ENCODE assay signal across 8 cellular contexts in genomic region chr3:172040976-172041963, GRCh38. TPM values are rescaled to one million over a fixed set of nuclear protein-coding genes. Genes with fewer than 3 reads are reported as not detected.
DNase-seq lines count a peak whose midpoint lies in the region; ATAC-seq and TF ChIP-seq lines count a peak whose summit lies in the region.

No MANE protein-coding gene starts in this region.

- POLR2A ChIA-PET in PC-9 (lab: Charles Lee; ENCODE audit: unreplicated experiment), result interaction anchor here (0.6 to 1.0 kb wide), 9 partner anchors 46 to 1043 kb away, joined by 4 to 9 read pairs (median 6); no protein-coding TSS in a partner anchor

- intact Hi-C loops in PC-9 (cut with micrococcal nuclease; ENCODE audit: unreplicated experiment), result loop anchor here (1.0 to 5.0 kb wide), 6 partner anchors 80 to 394 kb away; no protein-coding TSS in a partner anchor

- peaks cover 51% of the 10 kb centered on the region for H3F3A ChIP-seq in PC-9 (ENCODE audit: insufficient read depth, low read depth)

- peak overlapping the region; percentile 80 for H3K4me2 ChIP-seq in PC-9

- ATAC-seq in GM21381 (IDR thresholded peaks at IDR 0.05; ENCODE audit: unreplicated experiment) (no peak), GM21576 (IDR thresholded peaks at IDR 0.05; ENCODE audit: unreplicated experiment) (no peak), HG02884 (IDR thresholded peaks at IDR 0.05; ENCODE audit: unreplicated experiment) (no peak), HG03196 (IDR thresholded peaks at IDR 0.05; ENCODE audit: unreplicated experiment) (no peak)

- DNase-seq in H7, result peak; percentile 47
- peak; percentile 72 to 85 for DNase-seq in PC-9

- H3K27ac ChIP-seq in PC-9 (peak overlapping the region; percentile 96), muscle layer of duodenum (ENCODE audit: low read length) (peak overlapping the region; percentile 93)

- H4K20me1 ChIP-seq in PC-9 (ENCODE audit: insufficient read depth), result peaks cover 42% of the 10 kb centered on the region

- CTCF ChIA-PET in PC-9 (lab: Charles Lee), result interaction anchor here (1.0 to 1.6 kb wide), 3 partner anchors 207 to 300 kb away, joined by 3 to 6 read pairs (median 3); no protein-coding TSS in a partner anchor

- H3K9me2 ChIP-seq in PC-9 (ENCODE audit: insufficient read depth), result no peaks in the 10 kb centered on the region

- H3K79me2 ChIP-seq in PC-9 (ENCODE audit: low read depth), result peaks cover 89% of the 10 kb centered on the region

- TF ChIP-seq CTCF in PC-9 (conservative IDR thresholded peaks at IDR 0.05), result peak; percentile 14; the same call in 1 of the 2 replicates

- peak overlapping the region; percentile 76 for H3K9ac ChIP-seq in endocrine pancreas (ENCODE audit: control insufficient read depth, insufficient read depth, low read length)

- H2AFZ ChIP-seq in PC-9, result 0 out of 2 replicates have a peak overlapping the region, but pooled peaks have one; percentile 19

- no peaks in the 10 kb centered on the region for H3K9me3 ChIP-seq in PC-9 (ENCODE audit: insufficient read depth, low read depth)
- no peaks in the 10 kb centered on the region for H3K9me3 ChIP-seq in endocrine pancreas (ENCODE audit: control insufficient read depth, low read length)
- no peaks in the 10 kb centered on the region for H3K9me3 ChIP-seq in muscle layer of duodenum (ENCODE audit: control insufficient read depth in 1 of 2, low read length in 2 of 2)

- H3K4me3 ChIP-seq in H7 (ENCODE audit: insufficient read depth, low read depth, low read length) (peak overlapping the region; percentile 97), PC-9 (peak overlapping the region; percentile 63), endocrine pancreas (ENCODE audit: control insufficient read depth, insufficient read depth, low read length) (peak overlapping the region; percentile 86), muscle layer of duodenum (ENCODE audit: low read depth in 1 of 2, low read length in 2 of 2) (peak overlapping the region; percentile 84 to 87)

- H3K27me3 ChIP-seq in H7 (ENCODE audit: control insufficient read depth, insufficient read depth, low read length), result no peaks in the 10 kb centered on the region
- H3K27me3 ChIP-seq in PC-9 (ENCODE audit: insufficient read depth, low read depth), result no peaks in the 10 kb centered on the region
- no peaks in the 10 kb centered on the region for H3K27me3 ChIP-seq in endocrine pancreas (ENCODE audit: control insufficient read depth, insufficient read depth, low read length)
- no peaks in the 10 kb centered on the region for H3K27me3 ChIP-seq in muscle layer of duodenum (ENCODE audit: low read depth, low read length)

- H3K36me3 ChIP-seq in H7 (replicated peaks; ENCODE audit: control insufficient read depth, insufficient read depth, low read length) (no peaks in the 10 kb centered on the region), PC-9 (ENCODE audit: low read depth) (peaks cover 42% of the 10 kb centered on the region), endocrine pancreas (ENCODE audit: control insufficient read depth, insufficient read depth, low read length) (no peaks in the 10 kb centered on the region), muscle layer of duodenum (ENCODE audit: control insufficient read depth in 1 of 2, insufficient read depth in 2 of 2, low read length in 2 of 2) (peaks cover 2 to 20% of the 10 kb centered on the region in 2 donors)

- H3K4me1 ChIP-seq in PC-9 (replicated peaks; ENCODE audit: insufficient read depth) (peaks cover 75% of the 10 kb centered on the region), endocrine pancreas (ENCODE audit: control insufficient read depth, insufficient read depth, low read length) (peaks cover 5% of the 10 kb centered on the region), muscle layer of duodenum (ENCODE audit: control insufficient read depth in 1 of 2, insufficient read depth in 2 of 2, low read length in 2 of 2) (peaks cover 0 to 26% of the 10 kb centered on the region in 2 donors)

- TSS peak; percentile 38 for BruUV-seq in PC-9 (replicated peaks; lab: Mats Ljungman, UMichigan)

RNA-seq across cellular contexts. Expression of gene FNDC3B, which starts 1.9 kb away (rescaled TPM):
- 24.2 and 28.7 TPM in 2 replicates for total RNA-seq in H7 (2014; rRNA removed; shearing (Covaris generic))
- 79.4 and 106 TPM in 2 replicates for total RNA-seq in PC-9 (2021)
